ENCODE assay signal across 29 cellular contexts in genomic region chr7:10657837-10658236, GRCh38.
"Had no signal": no experiment of that assay in that cellular context is flagged by ENCODE, and none has a peak within 500 bp of the region (broad histone marks: within the 10 kb centered on the region; RNA-seq: fewer than 3 reads in every experiment).

No MANE protein-coding gene starts in this region.

- H3K4me1 ChIP-seq: colonic mucosa, esophagus muscularis mucosa, esophagus squamous epithelium, foreskin keratinocyte, gastrocnemius medialis, gastroesophageal sphincter, heart left ventricle, heart right ventricle had no signal

- H3K4me2 ChIP-seq: hepatocyte had no signal

- H3K4me3 Mint-ChIP-seq: dendritic cell treated with granulocyte-macrophage colony-stimulating factor and Interleukin-4, amounts not matched to agents 40 ng/mL and 50 ng/mL, for 4 days; effector memory CD8-positive, alpha-beta T cell had no signal

- H3K27me3 Mint-ChIP-seq: dendritic cell treated with granulocyte-macrophage colony-stimulating factor and Interleukin-4, amounts not matched to agents 40 ng/mL and 50 ng/mL, for 4 days had no signal

- H3K27ac Mint-ChIP-seq: dendritic cell treated with granulocyte-macrophage colony-stimulating factor and Interleukin-4, amounts not matched to agents 40 ng/mL and 50 ng/mL, for 4 days; effector memory CD8-positive, alpha-beta T cell had no signal

- H3K79me2 ChIP-seq: hepatocyte had no signal

- H2AFZ ChIP-seq: hepatocyte had no signal

- H3K27ac ChIP-seq: colonic mucosa, coronary artery, dorsolateral prefrontal cortex, epithelial cell of prostate, esophagus muscularis mucosa, esophagus squamous epithelium, foreskin keratinocyte, gastrocnemius medialis, gastroesophageal sphincter, heart left ventricle, heart right ventricle, hepatocyte had no signal

- H3K4me3 ChIP-seq: colonic mucosa, coronary artery, dorsolateral prefrontal cortex, esophagus muscularis mucosa, esophagus squamous epithelium, gastrocnemius medialis, gastroesophageal sphincter, heart left ventricle, heart right ventricle, hepatocyte had no signal

- ATAC-seq: effector memory CD8-positive, alpha-beta T cell; esophagus mucosa; foreskin keratinocyte; gastrocnemius medialis; gastroesophageal sphincter; heart left ventricle; heart right ventricle had no signal

- DNase-seq: colonic mucosa; cortex of kidney; dermis blood vessel endothelial cell; dorsolateral prefrontal cortex; effector CD4-positive, alpha-beta T cell; effector CD8-positive, alpha-beta T cell; effector memory CD4-positive, alpha-beta T cell; effector memory CD8-positive, alpha-beta T cell; erythroblast; esophagus squamous epithelium; foreskin fibroblast; foreskin keratinocyte; foreskin melanocyte; gastrocnemius medialis; glutamatergic neuron; head of caudate nucleus; heart left ventricle; heart right ventricle; hippocampal formation had no signal

- FAIRE-seq: endometrium, endothelial cell of umbilical vein, frontal cortex had no signal

- H3K9me3 ChIP-seq: colonic mucosa, esophagus muscularis mucosa, esophagus squamous epithelium, gastrocnemius medialis, gastroesophageal sphincter, heart left ventricle, heart right ventricle had no signal

- H3K36me3 ChIP-seq: colonic mucosa, esophagus muscularis mucosa, esophagus squamous epithelium, gastrocnemius medialis, gastroesophageal sphincter, heart left ventricle, heart right ventricle had no signal

- H3K27me3 ChIP-seq: colonic mucosa, dorsolateral prefrontal cortex, esophagus muscularis mucosa, esophagus squamous epithelium, foreskin keratinocyte, gastrocnemius medialis, gastroesophageal sphincter, heart left ventricle, heart right ventricle, hepatocyte had no signal

- H3K9me3 Mint-ChIP-seq: dendritic cell treated with granulocyte-macrophage colony-stimulating factor and Interleukin-4, amounts not matched to agents 40 ng/mL and 50 ng/mL, for 4 days; effector memory CD8-positive, alpha-beta T cell had no signal
